ENCODE assay signal across 8 cellular contexts in the genomic region with DNA sequence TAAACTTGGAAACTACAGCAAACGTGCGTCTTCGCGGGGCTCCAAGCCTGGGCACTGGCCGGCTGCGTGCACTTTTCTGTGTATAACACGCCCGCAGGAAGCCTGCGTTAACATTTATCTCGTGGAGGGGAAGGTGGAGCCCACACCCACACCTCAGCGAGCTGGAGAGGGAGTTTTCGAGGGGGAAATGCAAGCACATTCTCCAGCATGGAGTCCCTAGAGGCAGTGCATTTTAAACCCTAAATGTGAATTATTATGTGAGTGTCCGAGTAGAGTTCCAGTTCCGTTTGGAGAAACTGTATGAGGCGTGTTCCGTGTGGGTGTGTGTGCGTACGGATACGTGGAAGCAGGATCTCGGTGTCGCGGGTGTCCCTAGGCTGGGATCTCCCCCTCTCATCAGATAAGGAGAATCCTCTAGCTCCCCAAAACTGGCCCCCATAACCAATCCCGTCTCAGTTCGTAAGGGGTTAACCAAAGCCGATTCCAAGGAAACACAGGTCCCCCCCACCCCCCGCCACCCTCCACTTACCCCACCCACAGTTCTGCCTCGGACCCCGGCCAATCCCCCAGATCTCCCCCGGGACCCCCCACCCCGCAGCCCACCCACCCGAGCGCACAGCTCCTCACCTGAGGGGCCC. TPM values are rescaled to one million over a fixed set of nuclear protein-coding genes. Genes with fewer than 3 reads are reported as not detected.
DNase-seq lines count a peak whose midpoint lies in the region; ATAC-seq and TF ChIP-seq lines count a peak whose summit lies in the region.

No MANE protein-coding gene starts in this region.

- peak overlapping the region; percentile 80 for H3K4me2 ChIP-seq in neural cell (ENCODE audit: low read length)

- H3K27ac ChIP-seq in neural cell (ENCODE audit: low read length) (no peak overlapping the region), aorta (ENCODE audit: low read depth in 1 of 2, low read length in 2 of 2) (peak overlapping the region in 1 of 2 donors; percentile 18)

- no peaks in the 10 kb centered on the region for H3K4me1 ChIP-seq in aorta (ENCODE audit: control insufficient read depth in 1 of 2, insufficient read depth in 2 of 2, low read length in 2 of 2)

- no peak for TF ChIP-seq CTCF in GM10266 (IDR thresholded peaks at IDR 0.05; ENCODE audit: control insufficient read depth, insufficient read depth, low read depth, missing control alignments)
- no peak for TF ChIP-seq CTCF in fibroblast of mammary gland (conservative IDR thresholded peaks at IDR 0.05; ENCODE audit: control insufficient read depth, insufficient read depth, low read depth, low read length)
- TF ChIP-seq CTCF in neural cell (IDR thresholded peaks at IDR 0.05; ENCODE audit: poor library complexity, severe bottlenecking): no peak

- peaks cover 1% of the 10 kb centered on the region for H3K79me2 ChIP-seq in neural cell (replicated peaks; ENCODE audit: insufficient read depth, low read length)

- WGBS in aorta, 2 donors: 0% methylated on average over 29 to 32 of the region's 32 CpGs

- H3K9ac ChIP-seq in neural cell (ENCODE audit: low read length): peak overlapping the region; percentile 17

- no peaks in the 10 kb centered on the region for H3F3A ChIP-seq in neural cell (ENCODE audit: insufficient read depth, low read length, poor library complexity, severe bottlenecking)

- DNase-seq in GM10266 (ENCODE audit: extremely low spot score) (peak; percentile 58), NAMALWA (ENCODE audit: low spot score) (peak; percentile 80), fibroblast of mammary gland (ENCODE audit: low read depth) (no peak), aorta (peak; percentile 43 to 63), GM19240 (ENCODE audit: insufficient read length, low spot score) (no peak)
- peak; percentile 80 for DNase-seq in activated CD8-positive, alpha-beta memory T cell treated with anti-CD3 and anti-CD28 coated beads, Interleukin-2, amount 50 U/mL, for 48 hours

- intact Hi-C loops in aorta (cut with DNase I): loop anchor here (5.0 to 10.0 kb wide), 3 partner anchors 71 to 221 kb away; no protein-coding TSS in a partner anchor

- no peaks in the 10 kb centered on the region for H3K9me3 ChIP-seq in neural cell (ENCODE audit: low read length)
- no peaks in the 10 kb centered on the region for H3K9me3 ChIP-seq in aorta (ENCODE audit: control insufficient read depth, low read length)

- H3K27me3 ChIP-seq in neural cell (ENCODE audit: insufficient read depth, low read depth, low read length) (peaks cover 52% of the 10 kb centered on the region), aorta (ENCODE audit: control insufficient read depth in 1 of 2, insufficient read depth in 2 of 2, low read length in 1 of 2) (no peaks in the 10 kb centered on the region)

- H3K36me3 ChIP-seq in neural cell (ENCODE audit: insufficient read depth, low read length) (no peaks in the 10 kb centered on the region), aorta (ENCODE audit: control insufficient read depth in 1 of 2, insufficient read depth in 2 of 2, low read length in 1 of 2) (no peaks in the 10 kb centered on the region)

- no peak overlapping the region for H2AFZ ChIP-seq in neural cell (ENCODE audit: low read depth, low read length)

- H3K4me3 ChIP-seq in fibroblast of mammary gland (ENCODE audit: control insufficient read depth, low read depth, low read length) (peak overlapping the region; percentile 87), neural cell (ENCODE audit: low read length) (peak overlapping the region; percentile 88), aorta (ENCODE audit: low read length in 2 of 2) (peak overlapping the region; percentile 97 to 98)

- TF ChIP-seq RAD21 in neural cell (conservative IDR thresholded peaks at IDR 0.05): no peak

- ATAC-seq in aorta (ENCODE audit: low FRiP score) (no peak), GM19452 (IDR thresholded peaks at IDR 0.05; ENCODE audit: unreplicated experiment) (no peak)

- no peaks in the 10 kb centered on the region for H4K20me1 ChIP-seq in neural cell (ENCODE audit: insufficient read depth)

- no peak for TF ChIP-seq EP300 in neural cell (conservative IDR thresholded peaks at IDR 0.05; ENCODE audit: poor library complexity, severe bottlenecking)

- no peaks in the 10 kb centered on the region for H3K9me2 ChIP-seq in neural cell (ENCODE audit: insufficient read depth, low read length)

TF ChIP-seq in neural cell, 6 proteins besides CTCF, POLR2A, EP300 and RAD21:
- TF ChIP-seq MXI1 (conservative IDR thresholded peaks at IDR 0.05; ENCODE audit: poor library complexity, severe bottlenecking) (no peak), SMC3 (conservative IDR thresholded peaks at IDR 0.05; ENCODE audit: poor library complexity) (no peak), TAF1 (IDR thresholded peaks at IDR 0.05; ENCODE audit: low read depth) (no peak), EZH2 (IDR thresholded peaks at IDR 0.05; ENCODE audit: borderline replicate concordance, insufficient read depth, low read length, poor library complexity, severe bottlenecking) (no peak), POLR2AphosphoS5 (IDR thresholded peaks at IDR 0.05) (no peak)
- TF ChIP-seq, protein P1, sequence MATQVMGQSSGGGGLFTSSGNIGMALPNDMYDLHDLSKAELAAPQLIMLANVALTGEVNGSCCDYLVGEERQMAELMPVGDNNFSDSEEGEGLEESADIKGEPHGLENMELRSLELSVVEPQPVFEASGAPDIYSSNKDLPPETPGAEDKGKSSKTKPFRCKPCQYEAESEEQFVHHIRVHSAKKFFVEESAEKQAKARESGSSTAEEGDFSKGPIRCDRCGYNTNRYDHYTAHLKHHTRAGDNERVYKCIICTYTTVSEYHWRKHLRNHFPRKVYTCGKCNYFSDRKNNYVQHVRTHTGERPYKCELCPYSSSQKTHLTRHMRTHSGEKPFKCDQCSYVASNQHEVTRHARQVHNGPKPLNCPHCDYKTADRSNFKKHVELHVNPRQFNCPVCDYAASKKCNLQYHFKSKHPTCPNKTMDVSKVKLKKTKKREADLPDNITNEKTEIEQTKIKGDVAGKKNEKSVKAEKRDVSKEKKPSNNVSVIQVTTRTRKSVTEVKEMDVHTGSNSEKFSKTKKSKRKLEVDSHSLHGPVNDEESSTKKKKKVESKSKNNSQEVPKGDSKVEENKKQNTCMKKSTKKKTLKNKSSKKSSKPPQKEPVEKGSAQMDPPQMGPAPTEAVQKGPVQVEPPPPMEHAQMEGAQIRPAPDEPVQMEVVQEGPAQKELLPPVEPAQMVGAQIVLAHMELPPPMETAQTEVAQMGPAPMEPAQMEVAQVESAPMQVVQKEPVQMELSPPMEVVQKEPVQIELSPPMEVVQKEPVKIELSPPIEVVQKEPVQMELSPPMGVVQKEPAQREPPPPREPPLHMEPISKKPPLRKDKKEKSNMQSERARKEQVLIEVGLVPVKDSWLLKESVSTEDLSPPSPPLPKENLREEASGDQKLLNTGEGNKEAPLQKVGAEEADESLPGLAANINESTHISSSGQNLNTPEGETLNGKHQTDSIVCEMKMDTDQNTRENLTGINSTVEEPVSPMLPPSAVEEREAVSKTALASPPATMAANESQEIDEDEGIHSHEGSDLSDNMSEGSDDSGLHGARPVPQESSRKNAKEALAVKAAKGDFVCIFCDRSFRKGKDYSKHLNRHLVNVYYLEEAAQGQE (IDR thresholded peaks at IDR 0.05; ENCODE audit: borderline replicate concordance): no peak

RNA-seq across cellular contexts. Expression of a gene that starts 0.4 kb away (rescaled TPM):
- 4.1 and 4.2 TPM in 2 replicates for polyA plus RNA-seq in neural cell
- 14.1 and 18.4 TPM in 2 replicates for polyA minus RNA-seq in neural cell
- total RNA-seq in aorta: 10 to 100 TPM; 17.3 to 26.0 TPM
- polyA plus RNA-seq in aorta: 1 to 10 TPM; 2.8 to 5.4 TPM

Comparison
In these comparisons a context has a peak if more than half of its experiments do, and no peak if none do; other contexts are left out.
1. DNase-seq: peak in GM10266 (single experiment), NAMALWA (single experiment), activated CD8-positive, alpha-beta memory T cell treated with anti-CD3 and anti-CD28 coated beads, Interleukin-2, amount 50 U/mL, for 48 hours (single experiment) and aorta (2 of 2); none in fibroblast of mammary gland (single experiment) and GM19240 (single experiment).
2. Peak in every context shown above with its lines, with median percentiles within 50 percentile points of each other: H3K4me3 ChIP-seq.